11 cellular contexts compared by ENCODE assay signal in the genomic region with DNA sequence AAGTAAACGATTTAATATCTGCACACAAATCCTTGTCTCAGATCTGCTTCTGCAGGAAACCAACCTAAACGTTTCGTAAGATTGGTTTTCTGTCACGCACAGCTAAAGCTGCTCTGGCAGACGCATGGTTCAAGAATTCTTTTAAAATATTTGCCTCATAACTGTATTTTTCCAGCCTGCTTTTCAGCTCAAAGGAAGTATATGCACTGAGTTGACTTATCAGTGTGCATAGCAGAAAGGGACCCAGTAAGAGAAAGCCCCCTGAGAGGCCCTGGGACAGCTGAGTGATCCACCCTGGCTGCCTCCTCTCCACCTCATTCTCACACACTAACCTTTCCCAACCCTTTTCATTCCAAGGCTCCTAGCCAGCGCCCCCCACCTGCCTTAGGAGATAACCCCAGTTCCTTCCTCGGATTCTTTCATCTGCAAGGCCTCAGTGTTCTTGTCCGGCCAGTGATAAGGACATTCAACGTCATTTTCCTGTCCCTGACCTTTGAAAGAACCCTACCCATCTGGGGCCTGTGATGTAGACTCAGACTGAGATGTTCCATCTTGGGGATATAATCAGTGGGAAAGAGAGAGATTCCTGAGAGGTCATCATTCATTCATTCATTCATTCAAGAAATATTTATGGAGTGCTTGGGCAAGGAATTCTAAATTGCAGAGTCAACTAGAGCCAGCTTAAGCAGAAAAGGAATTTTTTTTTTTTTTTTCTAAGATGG. TPM values are rescaled to one million over a fixed set of nuclear protein-coding genes. Genes with fewer than 3 reads are reported as not detected.
DNase-seq lines count a peak whose midpoint lies in the region; ATAC-seq, FAIRE-seq and TF ChIP-seq lines count a peak whose summit lies in the region.
"Had no signal": no experiment of that assay in that cellular context is flagged by ENCODE, and none has a peak within 500 bp of the region (broad histone marks: within the 10 kb centered on the region; RNA-seq: fewer than 3 reads in every experiment).

No MANE protein-coding gene starts in this region.

- H3K4me3 Mint-ChIP-seq in natural killer cell treated with Interleukin-12 subunit alpha and Interleukin-12 subunit beta and Interleukin-15 and Interleukin-18, amount 100 ng/mL, for 72 hours: no peak overlapping the region
- H3K4me3 Mint-ChIP-seq in natural killer cell: no peak overlapping the region
- H3K4me3 Mint-ChIP-seq: naive thymus-derived CD8-positive, alpha-beta T cell had no signal

- H3K27ac Mint-ChIP-seq in natural killer cell treated with Interleukin-12 subunit alpha and Interleukin-12 subunit beta and Interleukin-15 and Interleukin-18, amount 100 ng/mL, for 72 hours: peak overlapping the region; percentile 38 to 59
- H3K27ac Mint-ChIP-seq in natural killer cell: peak overlapping the region in 1 of 2 donors; percentile 3
- H3K27ac Mint-ChIP-seq: naive thymus-derived CD8-positive, alpha-beta T cell had no signal

- H3K9me3 Mint-ChIP-seq in natural killer cell treated with Interleukin-12 subunit alpha and Interleukin-12 subunit beta and Interleukin-15 and Interleukin-18, amount 100 ng/mL, for 72 hours: no peaks in the 10 kb centered on the region
- no peaks in the 10 kb centered on the region for H3K9me3 Mint-ChIP-seq in natural killer cell
- H3K9me3 Mint-ChIP-seq: naive thymus-derived CD8-positive, alpha-beta T cell had no signal

- no peak overlapping the region for H3K27ac ChIP-seq in kidney (ENCODE audit: low read depth in 2 of 2, low read length in 2 of 2)
- H3K27ac ChIP-seq: SK-N-MC had no signal

- no peak for TF ChIP-seq CTCF in natural killer cell (IDR thresholded peaks at IDR 0.05)
- no peak for TF ChIP-seq CTCF in kidney (IDR thresholded peaks at IDR 0.05; ENCODE audit: borderline replicate concordance, extremely low read depth, insufficient read depth)

- no peak for ATAC-seq in natural killer cell treated with Interleukin-12 subunit alpha and Interleukin-12 subunit beta and Interleukin-15 and Interleukin-18, amount 100 ng/mL, for 72 hours
- no peak for ATAC-seq in natural killer cell
- ATAC-seq: naive thymus-derived CD8-positive, alpha-beta T cell had no signal

- H3K4me1 ChIP-seq in kidney (ENCODE audit: control insufficient read depth in 1 of 2, insufficient read depth in 1 of 2, low read depth in 1 of 2, low read length in 2 of 2): peaks cover 3 to 4% of the 10 kb centered on the region in 2 donors

- intact Hi-C loops in natural killer cell (cut with micrococcal nuclease): no loop called here
- intact Hi-C loops in kidney (cut with DNase I): no loop called here

- no peak for FAIRE-seq in kidney (lab: Jason Lieb, UNC)
- FAIRE-seq: endometrium had no signal

- H3K4me1 Mint-ChIP-seq in natural killer cell treated with Interleukin-12 subunit alpha and Interleukin-12 subunit beta and Interleukin-15 and Interleukin-18, amount 100 ng/mL, for 72 hours (ENCODE audit: low read depth in 2 of 2): peaks cover 34 to 35% of the 10 kb centered on the region in 2 donors
- H3K4me1 Mint-ChIP-seq in natural killer cell: peaks cover 9 to 16% of the 10 kb centered on the region in 2 donors

- H3K4me3 ChIP-seq in kidney (ENCODE audit: low read length in 2 of 2): no peak overlapping the region
- H3K4me3 ChIP-seq: SK-N-MC had no signal

- no peak overlapping the region for H3K9ac ChIP-seq in kidney (ENCODE audit: low read length in 2 of 2)

- DNase-seq in natural killer cell treated with Interleukin-12 subunit alpha and Interleukin-12 subunit beta and Interleukin-15 and Interleukin-18, amount 100 ng/mL, for 72 hours (ENCODE audit: low spot score): no peak
- DNase-seq in natural killer cell (no peak), amniotic stem cell (lab: John Stamatoyannopoulos, UW) (peak; percentile 90), kidney (peak; percentile 72), RPMI8226 (no peak), 8988T (no peak), NCI-H128 (lab: John Stamatoyannopoulos, UW; ENCODE audit: unreplicated experiment) (no peak), NCI-H2171 (lab: John Stamatoyannopoulos, UW) (no peak)
- DNase-seq: naive thymus-derived CD8-positive, alpha-beta T cell had no signal

- no peaks in the 10 kb centered on the region for H3K36me3 Mint-ChIP-seq in natural killer cell treated with Interleukin-12 subunit alpha and Interleukin-12 subunit beta and Interleukin-15 and Interleukin-18, amount 100 ng/mL, for 72 hours
- no peaks in the 10 kb centered on the region for H3K36me3 Mint-ChIP-seq in natural killer cell

- H3K9me3 ChIP-seq in kidney (ENCODE audit: control insufficient read depth in 1 of 2, low read length in 2 of 2): no peaks in the 10 kb centered on the region

- H3K27me3 Mint-ChIP-seq in natural killer cell treated with Interleukin-12 subunit alpha and Interleukin-12 subunit beta and Interleukin-15 and Interleukin-18, amount 100 ng/mL, for 72 hours: no peaks in the 10 kb centered on the region
- no peaks in the 10 kb centered on the region for H3K27me3 Mint-ChIP-seq in natural killer cell (ENCODE audit: low read depth in 2 of 2)

- no peaks in the 10 kb centered on the region for H3K36me3 ChIP-seq in kidney (ENCODE audit: control insufficient read depth in 1 of 2, insufficient read depth in 2 of 2, low read length in 2 of 2)

RNA-seq across cellular contexts. Expression of a gene that starts 22.4 kb away (rescaled TPM):
- 10 to 100 TPM; 22.0 to 27.6 TPM for total RNA-seq in natural killer cell treated with Interleukin-12 subunit alpha and Interleukin-12 subunit beta and Interleukin-15 and Interleukin-18, amount 100 ng/mL, for 72 hours
- total RNA-seq in natural killer cell: 10 to 100 TPM; 54.5 to 68.7 (median 58.8) TPM
- 22.4 TPM for total RNA-seq in kidney
- polyA plus RNA-seq in kidney (ENCODE audit: insufficient read depth, low read depth, low replicate concordance): 4.5 TPM

Comparison
In these comparisons a context has a peak if more than half of its experiments do, and no peak if none do; other contexts are left out.
1. DNase-seq: peak in amniotic stem cell (single experiment) and kidney (single experiment); none in natural killer cell treated with Interleukin-12 subunit alpha and Interleukin-12 subunit beta and Interleukin-15 and Interleukin-18, amount 100 ng/mL, for 72 hours (single experiment), natural killer cell (single experiment), RPMI8226 (single experiment), 8988T (single experiment), NCI-H128 (single experiment) and NCI-H2171 (single experiment).